In genomic region chr21:42849759-42850412, GRCh38 we compare ENCODE assay signal across 1 cellular context.
TF ChIP-seq lines count a peak whose summit lies in the region.

No MANE protein-coding gene starts in this region.

TF ChIP-seq in HEK293, 187 proteins besides CTCF, POLR2A, EP300 and RAD21 (continued from another document):
- TF ChIP-seq KLF17 (tag by site-specific recombination; IDR thresholded peaks at IDR 0.05) (no peak), ZNF138 (tag by site-specific recombination; IDR thresholded peaks at IDR 0.05; ENCODE audit: borderline replicate concordance) (no peak)
